16 cellular contexts compared by ENCODE assay signal in the genomic region with DNA sequence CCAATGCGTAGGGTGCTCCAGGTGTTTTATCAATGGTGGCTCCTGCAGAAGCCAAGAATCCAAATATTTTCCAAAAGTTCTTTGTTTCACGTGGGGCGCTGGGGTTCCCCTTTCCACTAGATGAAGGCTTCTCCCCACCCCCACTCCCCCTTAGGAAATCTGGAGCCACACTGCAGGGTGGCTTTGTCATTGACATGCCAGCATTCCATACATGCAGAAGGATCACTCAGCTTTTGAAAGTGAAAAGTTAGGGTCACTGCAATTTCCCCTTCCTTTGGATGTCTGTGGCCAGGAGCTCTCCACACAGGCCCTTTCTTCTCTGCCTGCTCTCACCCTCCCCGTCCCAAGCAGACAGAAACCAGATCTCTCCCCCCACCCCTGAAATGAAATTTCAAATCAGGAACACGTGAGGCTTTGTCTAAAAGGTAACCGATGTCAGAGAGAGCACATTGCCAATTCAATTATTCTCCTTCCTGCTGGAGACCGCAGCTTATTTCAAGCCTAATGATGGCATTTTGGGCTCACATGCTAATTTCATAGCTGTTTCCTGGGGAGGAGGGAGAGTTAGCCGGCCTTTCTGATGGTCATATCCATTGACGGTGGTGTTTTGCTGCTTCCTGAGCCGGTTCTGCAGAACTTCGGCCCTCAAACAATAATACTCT.
"Had no signal": no experiment of that assay in that cellular context is flagged by ENCODE, and none has a peak within 500 bp of the region (broad histone marks: within the 10 kb centered on the region; RNA-seq: fewer than 3 reads in every experiment).

No MANE protein-coding gene starts in this region.

- H3K4me1 Mint-ChIP-seq: activated CD4-positive, alpha-beta T cell treated with anti-CD3 and anti-CD28 coated beads for 36 hours; memory B cell; T-cell had no signal

- H3K36me3 ChIP-seq: gastroesophageal sphincter, left lung had no signal

- H3K4me2 ChIP-seq: hepatocyte had no signal

- H3K27ac ChIP-seq: coronary artery, gastroesophageal sphincter, hepatocyte, left lung, VCaP had no signal

- DNase-seq: activated CD4-positive, alpha-beta T cell treated with anti-CD3 and anti-CD28 coated beads for 36 hours; activated CD8-positive, alpha-beta memory T cell treated with anti-CD3 and anti-CD28 coated beads, Interleukin-2, amount 50 U/mL, for 48 hours; activated CD8-positive, alpha-beta T cell treated with anti-CD3 and anti-CD28 coated beads for 36 hours; activated naive CD4-positive, alpha-beta T cell treated with Interleukin-2 at 50 U/mL for 16 hours; effector memory CD4-positive, alpha-beta T cell; islet precursor cell; left lung; stimulated activated CD4-positive, alpha-beta T cell treated with anti-CD3 and anti-CD28 coated beads, Interleukin-12 subunit alpha, Interleukin-12 subunit beta, amount 100 ng/mL, for 4 hours; stimulated activated naive CD4-positive, alpha-beta T cell; T-cell had no signal

- H3K4me3 Mint-ChIP-seq: activated CD4-positive, alpha-beta T cell treated with anti-CD3 and anti-CD28 coated beads for 36 hours; activated CD8-positive, alpha-beta T cell treated with anti-CD3 and anti-CD28 coated beads for 36 hours; memory B cell; nephron; T-cell had no signal

- H2AFZ ChIP-seq: hepatocyte had no signal

- H3K27ac Mint-ChIP-seq: activated CD4-positive, alpha-beta T cell treated with anti-CD3 and anti-CD28 coated beads for 36 hours; activated CD8-positive, alpha-beta T cell treated with anti-CD3 and anti-CD28 coated beads for 36 hours; memory B cell; nephron; T-cell had no signal

- H3K4me1 ChIP-seq: gastroesophageal sphincter, left lung had no signal

- H3K4me3 ChIP-seq: coronary artery, gastroesophageal sphincter, hepatocyte, left lung had no signal

- H3K27me3 ChIP-seq: gastroesophageal sphincter, hepatocyte had no signal

- H3K79me2 ChIP-seq: hepatocyte had no signal
